Comparison of ENCODE assay signal across 17 cellular contexts in genomic region chr1:35398739-35399138, GRCh38.
"Had no signal": no experiment of that assay in that cellular context is flagged by ENCODE, and none has a peak within 500 bp of the region (broad histone marks: within the 10 kb centered on the region; RNA-seq: fewer than 3 reads in every experiment).

No MANE protein-coding gene starts in this region.

- H3K4me1 Mint-ChIP-seq: memory B cell had no signal

- H3K4me3 Mint-ChIP-seq: activated CD8-positive, alpha-beta T cell treated with anti-CD3 and anti-CD28 coated beads for 36 hours; activated naive CD4-positive, alpha-beta T cell treated with anti-CD3 and anti-CD28 coated beads, Interleukin-2, amount 50 U/mL, for 24 hours; memory B cell; natural killer cell treated with Interleukin-12 subunit alpha and Interleukin-12 subunit beta and Interleukin-15 and Interleukin-18, amount 100 ng/mL, for 72 hours had no signal

- H3K27me3 Mint-ChIP-seq: activated CD8-positive, alpha-beta T cell treated with anti-CD3 and anti-CD28 coated beads for 36 hours; activated naive CD4-positive, alpha-beta T cell treated with anti-CD3 and anti-CD28 coated beads, Interleukin-2, amount 50 U/mL, for 24 hours; memory B cell; natural killer cell treated with Interleukin-12 subunit alpha and Interleukin-12 subunit beta and Interleukin-15 and Interleukin-18, amount 100 ng/mL, for 72 hours had no signal

- DNase-seq: activated CD8-positive, alpha-beta memory T cell treated with anti-CD3 and anti-CD28 coated beads, Interleukin-2, amount 50 U/mL, for 4 hours; activated CD8-positive, alpha-beta T cell treated with anti-CD3 and anti-CD28 coated beads for 36 hours; aorta; colonic mucosa; foreskin melanocyte; head of caudate nucleus; islet precursor cell; left lung; sigmoid colon; stimulated activated CD4-positive, alpha-beta T cell treated with anti-CD3 and anti-CD28 coated beads, Interleukin-12 subunit alpha, Interleukin-12 subunit beta, amount 100 ng/mL, for 4 hours; stimulated activated naive CD4-positive, alpha-beta T cell treated with Interleukin-2 at 50 U/mL for 16 hours; testis had no signal

- H3K4me3 ChIP-seq: cardiac muscle cell, colonic mucosa, left lung, sigmoid colon, testis had no signal

- H3K9me3 Mint-ChIP-seq: activated CD8-positive, alpha-beta T cell treated with anti-CD3 and anti-CD28 coated beads for 36 hours; activated naive CD4-positive, alpha-beta T cell treated with anti-CD3 and anti-CD28 coated beads, Interleukin-2, amount 50 U/mL, for 24 hours; memory B cell; natural killer cell treated with Interleukin-12 subunit alpha and Interleukin-12 subunit beta and Interleukin-15 and Interleukin-18, amount 100 ng/mL, for 72 hours had no signal

- H3K4me1 ChIP-seq: colonic mucosa, left lung, sigmoid colon, testis had no signal

- H3K9me3 ChIP-seq: colonic mucosa, left lung, sigmoid colon, testis had no signal

- H3K27ac Mint-ChIP-seq: activated CD8-positive, alpha-beta T cell treated with anti-CD3 and anti-CD28 coated beads for 36 hours; activated naive CD4-positive, alpha-beta T cell treated with anti-CD3 and anti-CD28 coated beads, Interleukin-2, amount 50 U/mL, for 24 hours; memory B cell; natural killer cell treated with Interleukin-12 subunit alpha and Interleukin-12 subunit beta and Interleukin-15 and Interleukin-18, amount 100 ng/mL, for 72 hours had no signal

- H3K27me3 ChIP-seq: cardiac muscle cell, colonic mucosa, left lung, sigmoid colon, testis had no signal

- H3K27ac ChIP-seq: cardiac muscle cell, colonic mucosa, left lung, sigmoid colon, testis, VCaP had no signal

- ATAC-seq: activated CD8-positive, alpha-beta T cell treated with anti-CD3 and anti-CD28 coated beads for 36 hours; left lung; natural killer cell treated with Interleukin-12 subunit alpha and Interleukin-12 subunit beta and Interleukin-15 and Interleukin-18, amount 100 ng/mL, for 72 hours had no signal
